In genomic region chr4:82833696-82834313, GRCh38 we compare ENCODE assay signal across 12 cellular contexts. TPM values are rescaled to one million over a fixed set of nuclear protein-coding genes. Genes with fewer than 3 reads are reported as not detected.
DNase-seq lines count a peak whose midpoint lies in the region; ATAC-seq and TF ChIP-seq lines count a peak whose summit lies in the region.
"Had no signal": no experiment of that assay in that cellular context is flagged by ENCODE, and none has a peak within 500 bp of the region (broad histone marks: within the 10 kb centered on the region; RNA-seq: fewer than 3 reads in every experiment).

No MANE protein-coding gene starts in this region.

- TF ChIP-seq CTCF in AG10803 (conservative IDR thresholded peaks at IDR 0.05; ENCODE audit: low read length) (peak; percentile 35), mucosa of descending colon (IDR thresholded peaks at IDR 0.05) (no peak), ascending aorta (IDR thresholded peaks at IDR 0.05) (no peak)

- ATAC-seq in mucosa of descending colon (peak; percentile 100), HG02938 (IDR thresholded peaks at IDR 0.05; ENCODE audit: unreplicated experiment) (no peak)
- ATAC-seq: activated T-cell treated with anti-CD3 and anti-CD28 coated beads, Interleukin-2, amount 50 U/mL, for 4 hours had no signal

- no peaks in the 10 kb centered on the region for H3K9me3 ChIP-seq in MG63
- H3K9me3 ChIP-seq in mucosa of descending colon = no peaks in the 10 kb centered on the region
- no peaks in the 10 kb centered on the region for H3K9me3 ChIP-seq in ascending aorta
- H3K9me3 ChIP-seq: Caco-2 had no signal

- H3K4me3 ChIP-seq in AG10803 (ENCODE audit: low read length) (no peak overlapping the region), MG63 (no peak overlapping the region), mucosa of descending colon (no peak overlapping the region), ascending aorta (no peak overlapping the region)

- H3K27me3 ChIP-seq in MG63 (no peaks in the 10 kb centered on the region), ascending aorta (no peaks in the 10 kb centered on the region)

- H3K27ac ChIP-seq in epithelial cell of prostate (peak overlapping the region; percentile 31), ascending aorta (peak overlapping the region in 1 of 2 donors; percentile 10)
- H3K27ac ChIP-seq: HL-60 had no signal

- intact Hi-C loops in mucosa of descending colon (cut with DNase I, micrococcal nuclease) (no loop called here), ascending aorta (cut with DNase I) (no loop called here)

- H3K36me3 ChIP-seq in MG63 (peaks cover 32% of the 10 kb centered on the region), mucosa of descending colon (ENCODE audit: low read depth) (no peaks in the 10 kb centered on the region), ascending aorta (peaks cover 28 to 56% of the 10 kb centered on the region in 2 donors)

- peaks cover 12% of the 10 kb centered on the region for H3K4me1 ChIP-seq in mucosa of descending colon (ENCODE audit: low read depth)
- no peaks in the 10 kb centered on the region for H3K4me1 ChIP-seq in ascending aorta

- DNase-seq in AG10803 (ENCODE audit: low read depth) (peak; percentile 76), MG63 (peak; percentile 47), epithelial cell of prostate (ENCODE audit: low read depth, low spot score) (peak; percentile 45), mucosa of descending colon (peak in 1 of 3 donors; percentile 44), T1000 (lab: John Stamatoyannopoulos, UW) (no peak), ascending aorta (ENCODE audit: low spot score in 2 of 2) (no peak), COR-L47 (lab: John Stamatoyannopoulos, UW) (no peak)
- DNase-seq: activated T-cell treated with anti-CD3 and anti-CD28 coated beads, Interleukin-2, amount 50 U/mL, for 4 hours; effector CD4-positive, alpha-beta T cell had no signal

RNA-seq across cellular contexts. Expression of gene SCD5, which starts 35.2 kb away (rescaled TPM):
- 2.9 and 4.2 TPM in 2 replicates for total RNA-seq in MG63 (2014; rRNA removed; shearing (Covaris generic); ENCODE audit: low replicate concordance)
- total RNA-seq in mucosa of descending colon (10 to 100 TPM in 1 of 3 donors, 1 to 10 TPM in 2; 1.5 to 19.9 (median 2.8) TPM), ascending aorta (28.0 TPM)

RNA-seq across cellular contexts. Expression of gene SEC31A, which starts 57.1 kb away (rescaled TPM):
- total RNA-seq in MG63 (2014; rRNA removed; shearing (Covaris generic); ENCODE audit: low replicate concordance) = 116 and 139 TPM in 2 replicates
- total RNA-seq in mucosa of descending colon = 100 to 1,000 TPM; 167 to 179 (median 176) TPM
- total RNA-seq in ascending aorta = 100 TPM

Comparison
In these comparisons a context has a peak if more than half of its experiments do, and no peak if none do; other contexts are left out.
1. DNase-seq: peak in AG10803 (single experiment), MG63 (single experiment) and epithelial cell of prostate (single experiment); none in T1000 (single experiment), ascending aorta (0 of 2) and COR-L47 (single experiment).